ENCODE assay signal across 8 cellular contexts in genomic region chr14:80954771-80955299, GRCh38.
A peak's percentile ranks its signal among the peaks of the same experiment; 100 is the strongest.
DNase-seq lines count a peak whose midpoint lies in the region; ATAC-seq lines count a peak whose summit lies in the region.

No MANE protein-coding gene starts in this region.

- H3K27me3 Mint-ChIP-seq in effector memory CD8-positive, alpha-beta T cell: no peaks in the 10 kb centered on the region

- no peaks in the 10 kb centered on the region for H3K9me3 Mint-ChIP-seq in effector memory CD8-positive, alpha-beta T cell

- peaks cover 8% of the 10 kb centered on the region for H3K36me3 Mint-ChIP-seq in effector memory CD8-positive, alpha-beta T cell (ENCODE audit: insufficient read depth)

- peak; percentile 20 for ATAC-seq in HG03159 (IDR thresholded peaks at IDR 0.05; ENCODE audit: unreplicated experiment)
- peak; percentile 69 for ATAC-seq in effector memory CD8-positive, alpha-beta T cell (replicated peaks)

- peak overlapping the region; percentile 99 to 100 for H3K4me3 Mint-ChIP-seq in effector memory CD8-positive, alpha-beta T cell

- peaks cover 17 to 31% of the 10 kb centered on the region in 2 donors for H3K4me1 Mint-ChIP-seq in effector memory CD8-positive, alpha-beta T cell (ENCODE audit: low read depth in 2 of 2)

- DNase-seq in DMS153 treated with DMSO at 0.1 percent for 48 hours (lab: John Stamatoyannopoulos, UW; ENCODE audit: unreplicated experiment) (peak; percentile 8), NCI-H526 (lab: John Stamatoyannopoulos, UW) (peak; percentile 29 to 88), medulla oblongata (ENCODE audit: extremely low spot score) (peak; percentile 92), cortex of kidney (lab: John Stamatoyannopoulos, UW) (no peak)
- peak; percentile 30 to 55 for DNase-seq in activated CD8-positive, alpha-beta memory T cell treated with anti-CD3 and anti-CD28 coated beads for 1 hour (ENCODE audit: extremely low read depth in 1 of 2, low read depth in 1 of 2)
- DNase-seq in effector memory CD8-positive, alpha-beta T cell: peak; percentile 72 to 78 (median 75)
- peak; percentile 60 to 63 for DNase-seq in stimulated activated CD4-positive, alpha-beta T cell treated with anti-CD3 and anti-CD28 coated beads, Interleukin-4, amount 100 ng/mL, for 48 hours (ENCODE audit: low read depth in 2 of 2)

- H3K27ac Mint-ChIP-seq in effector memory CD8-positive, alpha-beta T cell: peak overlapping the region; percentile 88 to 90
